ENCODE assay signal across 15 cellular contexts in the genomic region with DNA sequence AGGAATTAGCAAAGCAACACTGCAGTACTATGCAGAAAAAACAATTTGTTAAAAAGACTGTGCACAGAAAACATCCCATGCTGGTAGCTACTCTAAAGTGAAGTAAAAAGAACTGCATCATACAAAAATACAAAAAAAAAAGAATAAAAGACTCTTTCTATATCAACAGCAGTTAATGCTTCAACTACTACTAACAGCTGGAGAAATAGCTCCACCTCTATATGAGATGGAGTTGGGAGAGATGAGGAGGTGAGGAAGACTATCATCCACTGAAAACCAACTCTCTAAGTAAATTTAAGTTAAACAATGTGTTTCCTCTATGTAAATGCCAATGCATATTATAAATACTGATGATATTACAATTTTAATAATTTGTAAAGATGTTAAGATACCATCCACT. TPM values are rescaled to one million over a fixed set of nuclear protein-coding genes. Genes with fewer than 3 reads are reported as not detected.
DNase-seq lines count a peak whose midpoint lies in the region; ATAC-seq and TF ChIP-seq lines count a peak whose summit lies in the region.
"Had no signal": no experiment of that assay in that cellular context is flagged by ENCODE, and none has a peak within 500 bp of the region (broad histone marks: within the 10 kb centered on the region; RNA-seq: fewer than 3 reads in every experiment).

No MANE protein-coding gene starts in this region.

- CTCF ChIA-PET in AG04450 (lab: Charles Lee) = interaction anchor here (1.0 kb wide), 1 partner anchor 11 kb away, joined by 3 read pairs; no protein-coding TSS in a partner anchor
- CTCF ChIA-PET in HCT116 (lab: Charles Lee) = no interaction called here
- CTCF ChIA-PET in CD8-positive, alpha-beta memory T cell (lab: Charles Lee) = no interaction called here

- H3K4me1 Mint-ChIP-seq in activated T-helper 1 cell treated with anti-CD3 and anti-CD28 coated beads, Interleukin-12 subunit alpha, Interleukin-12 subunit beta, Interleukin-2, Interleukin-4 antibody, amounts not matched to agents 30 ng/mL and 10 ng/mL and 1 ng/mL, durations not matched to agents 14 hours and 24 hours and 36 hours (ENCODE audit: low read depth) = peaks cover 40% of the 10 kb centered on the region
- H3K4me1 Mint-ChIP-seq in immature natural killer cell = peaks cover 43 to 66% of the 10 kb centered on the region in 2 donors
- peaks cover 49 to 69% (median 66%) of the 10 kb centered on the region in 3 donors for H3K4me1 Mint-ChIP-seq in CD8-positive, alpha-beta memory T cell

- no peaks in the 10 kb centered on the region for H3K9me3 Mint-ChIP-seq in activated T-helper 1 cell treated with anti-CD3 and anti-CD28 coated beads, Interleukin-12 subunit alpha, Interleukin-12 subunit beta, Interleukin-2, Interleukin-4 antibody, amounts not matched to agents 30 ng/mL and 10 ng/mL and 1 ng/mL, durations not matched to agents 14 hours and 24 hours and 36 hours
- H3K9me3 Mint-ChIP-seq in immature natural killer cell = no peaks in the 10 kb centered on the region
- peaks cover 0 to 2% (median 0%) of the 10 kb centered on the region in 5 donors for H3K9me3 Mint-ChIP-seq in CD8-positive, alpha-beta memory T cell
- H3K9me3 Mint-ChIP-seq: dendritic cell treated with granulocyte-macrophage colony-stimulating factor and Interleukin-4, amounts not matched to agents 40 ng/mL and 50 ng/mL, for 4 days; T-helper 1 cell treated with Interleukin-12 subunit alpha and Interleukin-12 subunit beta and Interleukin-4 antibody, amounts not matched to agents 30 μg/mL and 1 μg/mL, for 36 hours had no signal

- ATAC-seq in HCT116 = no peak

- H3K4me1 ChIP-seq in HCT116 (ENCODE audit: control insufficient read depth in 1 of 2, insufficient read depth in 2 of 2, low read length in 2 of 2) = peaks cover 11 to 14% of the 10 kb centered on the region in 2 experiments; a peak in 3 of 4 replicates
- H3K4me1 ChIP-seq in CD8-positive, alpha-beta memory T cell (ENCODE audit: insufficient read depth, low read length) = peaks cover 33% of the 10 kb centered on the region

- POLR2A ChIA-PET in AG04450 (lab: Yijun Ruan, JAX) (no interaction called here), HCT116 (lab: Charles Lee) (no interaction called here)
- POLR2A ChIA-PET in CD8-positive, alpha-beta memory T cell (lab: Charles Lee) = no interaction called here

- H3K9ac ChIP-seq in HCT116 (ENCODE audit: low read length) = no peak overlapping the region

- peaks cover 0 to 5% of the 10 kb centered on the region in 2 experiments; a peak in 1 of 4 replicates for H3K36me3 ChIP-seq in HCT116 (ENCODE audit: control insufficient read depth in 1 of 2, insufficient read depth in 2 of 2, low read length in 2 of 2)
- no peaks in the 10 kb centered on the region for H3K36me3 ChIP-seq in CD8-positive, alpha-beta memory T cell (ENCODE audit: insufficient read depth, low read length)
- H3K36me3 ChIP-seq: suprapubic skin had no signal

- RAD21 ChIA-PET in HCT116 (lab: Charles Lee; ENCODE audit: low non-redundant PET in 1 of 2, low total read pairs in 2 of 2, uncharacterized antibody in 2 of 2, unreplicated experiment in 2 of 2) = no interaction called here

- H3K9me3 ChIP-seq in AG04450 (ENCODE audit: control insufficient read depth, insufficient read depth, low read length) = peaks cover 2% of the 10 kb centered on the region; the same call in 1 of the 2 replicates
- H3K9me3 ChIP-seq in HCT116 (ENCODE audit: control insufficient read depth in 1 of 2, insufficient read depth in 1 of 2, low read depth in 1 of 2, low read length in 2 of 2) = no peaks in the 10 kb centered on the region
- H3K9me3 ChIP-seq in CD8-positive, alpha-beta memory T cell (ENCODE audit: low read length) = no peaks in the 10 kb centered on the region
- H3K9me3 ChIP-seq: Caco-2, suprapubic skin had no signal

- H3K27ac ChIP-seq in AG04450 (ENCODE audit: low read depth, low read length) (no peak overlapping the region), HCT116 (ENCODE audit: low read depth, low read length) (no peak overlapping the region)
- H3K27ac ChIP-seq in CD8-positive, alpha-beta memory T cell (ENCODE audit: low read depth, low read length) = no peak overlapping the region
- H3K27ac ChIP-seq: suprapubic skin had no signal

- H3K27ac Mint-ChIP-seq in activated T-helper 1 cell treated with anti-CD3 and anti-CD28 coated beads, Interleukin-12 subunit alpha, Interleukin-12 subunit beta, Interleukin-2, Interleukin-4 antibody, amounts not matched to agents 30 ng/mL and 10 ng/mL and 1 ng/mL, durations not matched to agents 14 hours and 24 hours and 36 hours = no peak overlapping the region
- H3K27ac Mint-ChIP-seq in immature natural killer cell = peak overlapping the region in 4 of 6 donors; percentile 16 to 98 (median 17)
- peak overlapping the region in 4 of 8 donors; percentile 17 to 76 (median 54) for H3K27ac Mint-ChIP-seq in CD8-positive, alpha-beta memory T cell

- H3K27me3 Mint-ChIP-seq in activated T-helper 1 cell treated with anti-CD3 and anti-CD28 coated beads, Interleukin-12 subunit alpha, Interleukin-12 subunit beta, Interleukin-2, Interleukin-4 antibody, amounts not matched to agents 30 ng/mL and 10 ng/mL and 1 ng/mL, durations not matched to agents 14 hours and 24 hours and 36 hours (ENCODE audit: insufficient read depth) = peaks cover 11% of the 10 kb centered on the region
- H3K27me3 Mint-ChIP-seq in immature natural killer cell (ENCODE audit: low read depth in 3 of 3) = peaks cover 8 to 17% (median 14%) of the 10 kb centered on the region in 3 donors
- H3K27me3 Mint-ChIP-seq in CD8-positive, alpha-beta memory T cell = peaks cover 0 to 9% of the 10 kb centered on the region in 2 donors

- intact Hi-C loops in HCT116 (cut with micrococcal nuclease) = no loop called here
- intact Hi-C loops in activated T-helper 1 cell treated with anti-CD3 and anti-CD28 coated beads, Interleukin-12 subunit alpha, Interleukin-12 subunit beta, Interleukin-2, Interleukin-4 antibody, amounts not matched to agents 30 ng/mL and 10 ng/mL and 1 ng/mL, durations not matched to agents 14 hours and 24 hours and 36 hours (cut with micrococcal nuclease) = loop anchor here (5.0 to 10.0 kb wide), 3 partner anchors 72 to 1987 kb away; a partner anchor contains a TSS

- peak overlapping the region; percentile 41 for H3K4me3 Mint-ChIP-seq in activated T-helper 1 cell treated with anti-CD3 and anti-CD28 coated beads, Interleukin-12 subunit alpha, Interleukin-12 subunit beta, Interleukin-2, Interleukin-4 antibody, amounts not matched to agents 30 ng/mL and 10 ng/mL and 1 ng/mL, durations not matched to agents 14 hours and 24 hours and 36 hours
- peak overlapping the region; percentile 1 to 99 (median 38) for H3K4me3 Mint-ChIP-seq in immature natural killer cell
- H3K4me3 Mint-ChIP-seq in CD8-positive, alpha-beta memory T cell = peak overlapping the region in 3 of 7 donors; percentile 34 to 72 (median 36)

- no peak for TF ChIP-seq POLR2A in HCT116 (IDR thresholded peaks at IDR 0.05; ENCODE audit: borderline replicate concordance, extremely low read depth, insufficient read depth, insufficient read length)

- H3K27me3 ChIP-seq in AG04450 (ENCODE audit: control insufficient read depth, insufficient read depth, low read length) (no peaks in the 10 kb centered on the region), HCT116 (ENCODE audit: insufficient read depth, low read length) (no peaks in the 10 kb centered on the region)
- H3K27me3 ChIP-seq in CD8-positive, alpha-beta memory T cell (ENCODE audit: insufficient read depth, low read length, poor library complexity, severe bottlenecking) = no peaks in the 10 kb centered on the region

- DNase-seq in AG04450 (ENCODE audit: low read depth, low spot score) = no peak
- no peak for DNase-seq in HCT116 (ENCODE audit: low read depth, low spot score)
- no peak for DNase-seq in activated T-helper 1 cell treated with anti-CD3 and anti-CD28 coated beads, Interleukin-12 subunit alpha, Interleukin-12 subunit beta, Interleukin-2, Interleukin-4 antibody, amounts not matched to agents 30 ng/mL and 10 ng/mL and 1 ng/mL, durations not matched to agents 14 hours and 24 hours and 36 hours (ENCODE audit: low spot score)
- no peak for DNase-seq in immature natural killer cell
- DNase-seq in CD8-positive, alpha-beta memory T cell = no peak
- no peak for DNase-seq in midbrain (lab: John Stamatoyannopoulos, UW)
- DNase-seq in NCI-H2081 treated with DMSO at 0.1 percent for 48 hours (lab: John Stamatoyannopoulos, UW) = no peak
- no peak for DNase-seq in NCI-H2107 (lab: John Stamatoyannopoulos, UW)
- DNase-seq: Caco-2; NCI-H748 treated with DMSO at 0.1 percent for 48 hours; stimulated activated CD4-positive, alpha-beta T cell treated with anti-CD3 and anti-CD28 coated beads, Interleukin-4, amount 100 ng/mL, for 24 hours had no signal

- H3K79me2 ChIP-seq in HCT116 (ENCODE audit: insufficient read depth, low read length) = peaks cover 63% of the 10 kb centered on the region

- TF ChIP-seq RAD21 in HCT116 (IDR thresholded peaks at IDR 0.05; ENCODE audit: low read depth) = no peak

- H4K20me1 ChIP-seq in HCT116 (ENCODE audit: insufficient read depth) = no peaks in the 10 kb centered on the region

- H3K4me3 ChIP-seq in AG04450 (ENCODE audit: low read depth, low read length) = peak overlapping the region; percentile 0; the same call in 1 of the 2 replicates
- H3K4me3 ChIP-seq in HCT116 (replicated peaks in 1 of 2; ENCODE audit: low read depth in 1 of 2, low read length in 2 of 2) = no peak overlapping the region; a peak in 1 of 4 replicates
- no peak overlapping the region for H3K4me3 ChIP-seq in CD8-positive, alpha-beta memory T cell (ENCODE audit: low read length)

- no TSS peak for BruUV-seq in HCT116 (replicated peaks; lab: Mats Ljungman, UMichigan)

- H3K36me3 Mint-ChIP-seq in activated T-helper 1 cell treated with anti-CD3 and anti-CD28 coated beads, Interleukin-12 subunit alpha, Interleukin-12 subunit beta, Interleukin-2, Interleukin-4 antibody, amounts not matched to agents 30 ng/mL and 10 ng/mL and 1 ng/mL, durations not matched to agents 14 hours and 24 hours and 36 hours (ENCODE audit: low read depth) = peaks cover 1% of the 10 kb centered on the region
- no peaks in the 10 kb centered on the region for H3K36me3 Mint-ChIP-seq in immature natural killer cell
- H3K36me3 Mint-ChIP-seq in CD8-positive, alpha-beta memory T cell = peaks cover 0 to 15% (median 3%) of the 10 kb centered on the region in 3 donors

- H3K9me2 ChIP-seq in HCT116 (ENCODE audit: insufficient read depth) = no peaks in the 10 kb centered on the region

- H3K4me2 ChIP-seq in HCT116 (ENCODE audit: low read length) = peak overlapping the region; percentile 87; the same call in 1 of the 2 replicates

- TF ChIP-seq CTCF in AG04450 (IDR thresholded peaks at IDR 0.05; ENCODE audit: low read depth, low read length) (no peak), HCT116 (IDR thresholded peaks at IDR 0.05 in 2 of 3, conservative IDR thresholded peaks at IDR 0.05 in 1 of 3; ENCODE audit: borderline replicate concordance in 1 of 3, insufficient read depth in 1 of 3, low read depth in 2 of 3, low read length in 2 of 3) (no peak)

- H2AFZ ChIP-seq in HCT116 (ENCODE audit: low read depth, low read length, poor library complexity, severe bottlenecking) = no peak overlapping the region

RNA-seq across cellular contexts. Expression of a gene that starts 1.8 kb away (rescaled TPM):
- 10.6 and 14.0 TPM in 2 replicates for polyA plus RNA-seq in AG04450 (2011; rRNA removed)
- polyA minus RNA-seq in AG04450 (2011; rRNA and poly(A)+ RNA removed) = 10.8 and 18.2 TPM in 2 replicates
- 37.9 TPM for total RNA-seq in HCT116 (2021; ENCODE audit: unreplicated experiment)
- polyA plus RNA-seq in HCT116 (2012) = 13.0 and 16.7 TPM in 2 replicates
- total RNA-seq in activated T-helper 1 cell treated with anti-CD3 and anti-CD28 coated beads, Interleukin-12 subunit alpha, Interleukin-12 subunit beta, Interleukin-2, Interleukin-4 antibody, amounts not matched to agents 30 ng/mL and 10 ng/mL and 1 ng/mL, durations not matched to agents 14 hours and 24 hours and 36 hours = 52.0 and 59.4 TPM in 2 replicates
- polyA plus RNA-seq in immature natural killer cell = 10 to 100 TPM in 2 of 3 donors, 1 to 10 TPM in 1; 6.3 to 61.1 (median 30.8) TPM
- total RNA-seq in CD8-positive, alpha-beta memory T cell = 10 to 100 TPM; 45.1 to 49.4 TPM
- 62.4 TPM for polyA plus RNA-seq in CD8-positive, alpha-beta memory T cell

RNA-seq across cellular contexts. Expression of a gene that starts 54.1 kb away (rescaled TPM):
- not detected in 2 replicates for polyA plus RNA-seq in AG04450 (2011; rRNA removed)
- polyA minus RNA-seq in AG04450 (2011; rRNA and poly(A)+ RNA removed) = not detected in 2 replicates
- 0.15 TPM for total RNA-seq in HCT116 (2021; ENCODE audit: unreplicated experiment)
- not detected in 2 replicates for polyA plus RNA-seq in HCT116 (2012)
- total RNA-seq in activated T-helper 1 cell treated with anti-CD3 and anti-CD28 coated beads, Interleukin-12 subunit alpha, Interleukin-12 subunit beta, Interleukin-2, Interleukin-4 antibody, amounts not matched to agents 30 ng/mL and 10 ng/mL and 1 ng/mL, durations not matched to agents 14 hours and 24 hours and 36 hours = not detected in 2 replicates
- not detected for polyA plus RNA-seq in immature natural killer cell
- not detected for total RNA-seq in CD8-positive, alpha-beta memory T cell
- polyA plus RNA-seq in CD8-positive, alpha-beta memory T cell = not detected
- total RNA-seq: LHCN-M2 had no signal
